27 cellular contexts compared by ENCODE assay signal in the genomic region with DNA sequence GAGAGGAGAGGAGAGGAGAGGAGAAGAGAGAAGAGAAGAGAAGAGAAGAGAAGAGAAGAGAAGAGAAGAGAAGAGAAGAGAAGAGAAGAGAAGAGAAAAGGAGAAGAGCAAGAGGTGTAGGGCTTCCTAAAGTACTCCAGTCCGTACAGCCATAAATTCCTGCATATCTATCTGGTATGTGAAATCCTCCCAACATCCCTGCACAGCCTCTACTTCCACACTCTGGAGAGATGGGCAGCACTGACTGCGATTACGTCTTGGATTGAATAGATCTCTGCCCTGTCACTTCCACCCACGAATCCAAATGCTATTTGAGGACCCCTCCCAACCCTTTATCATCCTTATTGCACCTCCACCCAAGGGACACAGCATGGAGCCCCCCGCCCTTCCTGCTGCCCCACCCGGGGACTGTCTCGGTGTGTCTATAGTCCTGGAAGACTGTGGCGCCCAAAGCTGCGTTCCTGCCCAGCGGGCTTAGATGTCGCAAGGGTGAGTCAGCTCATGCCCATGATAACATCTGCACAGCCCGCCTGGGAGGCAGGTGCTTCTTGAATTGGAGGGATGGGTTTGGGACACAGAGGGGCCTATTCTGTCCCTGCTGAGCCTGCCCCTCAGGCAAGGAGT.
DNase-seq lines count a peak whose midpoint lies in the region; ATAC-seq, FAIRE-seq and TF ChIP-seq lines count a peak whose summit lies in the region.
"Had no signal": no experiment of that assay in that cellular context is flagged by ENCODE, and none has a peak within 500 bp of the region (broad histone marks: within the 10 kb centered on the region; RNA-seq: fewer than 3 reads in every experiment).

No MANE protein-coding gene starts in this region.

- CTCF ChIA-PET in A549 (lab: Yijun Ruan, JAX): interaction anchor here (0.6 to 3.3 kb wide), 8 partner anchors 27 to 511 kb away, joined by 3 to 14 read pairs (median 3); no protein-coding TSS in a partner anchor

- no peak for TF ChIP-seq CTCF in A549 (IDR thresholded peaks at IDR 0.05)
- TF ChIP-seq CTCF in RWPE2 (IDR thresholded peaks at IDR 0.05; ENCODE audit: poor library complexity, severe bottlenecking): no peak
- TF ChIP-seq CTCF in GM13976 (IDR thresholded peaks at IDR 0.05; ENCODE audit: borderline replicate concordance, control extremely low read depth, extremely low read depth, insufficient read depth, missing control alignments): no peak

- no peak for TF ChIP-seq RAD21 in A549 (conservative IDR thresholded peaks at IDR 0.05 in 1 of 2, IDR thresholded peaks at IDR 0.05 in 1 of 2)

- no peak for FAIRE-seq in A549 (lab: Jason Lieb, UNC)
- FAIRE-seq: GM18507 had no signal

- TF ChIP-seq POLR2A in A549 (IDR thresholded peaks at IDR 0.05; ENCODE audit: low read length): no peak

- in situ Hi-C loops in GM13976 (cut with MboI; ENCODE audit: low sequenced_read_pairs, unreplicated experiment): no loop called here

- peaks cover 3% of the 10 kb centered on the region for H3K27me3 ChIP-seq in RWPE2 (ENCODE audit: insufficient read depth, poor library complexity, severe bottlenecking)
- H3K27me3 ChIP-seq: ascending aorta, neural progenitor cell, vagina had no signal

- H3K36me3 ChIP-seq in RWPE2 (ENCODE audit: low read depth): no peaks in the 10 kb centered on the region
- H3K36me3 ChIP-seq: ascending aorta, neural progenitor cell, vagina had no signal

- H3K4me3 ChIP-seq in A549: peak overlapping the region; percentile 13; the same call in 1 of the 3 replicates
- no peak overlapping the region for H3K4me3 ChIP-seq in RWPE2 (ENCODE audit: severe bottlenecking)
- H3K4me3 ChIP-seq: ascending aorta, neural progenitor cell, psoas muscle, skin epidermis, vagina had no signal

- H3K4me1 ChIP-seq in A549 (peaks cover 50% of the 10 kb centered on the region), RWPE2 (ENCODE audit: insufficient read depth, poor library complexity, severe bottlenecking) (no peaks in the 10 kb centered on the region)
- H3K4me1 ChIP-seq: ascending aorta, psoas muscle, vagina had no signal

- peak overlapping the region; percentile 47 to 62 for H3K27ac ChIP-seq in A549
- H3K27ac ChIP-seq in RWPE2 (ENCODE audit: poor library complexity, severe bottlenecking): no peak overlapping the region
- H3K27ac ChIP-seq: ascending aorta, neural progenitor cell, psoas muscle, skin epidermis, vagina, VCaP had no signal

- ATAC-seq in A549 (peak; percentile 92 to 95), RWPE2 (ENCODE audit: low read depth) (peak; percentile 92)
- ATAC-seq: psoas muscle, T-cell had no signal

- peak; percentile 53 to 80 for DNase-seq in A549 (ENCODE audit: low read depth in 1 of 2, low spot score in 1 of 2)
- peak; percentile 41 for DNase-seq in HPDE6-E6E7 (ENCODE audit: extremely low spot score)
- DNase-seq in RWPE2 (ENCODE audit: low spot score): no peak
- peak; percentile 98 for DNase-seq in islet precursor cell
- no peak for DNase-seq in stimulated activated CD4-positive, alpha-beta T cell treated with anti-CD3 and anti-CD28 coated beads, Interleukin-2, amount 100 ng/mL, for 24 hours
- no peak for DNase-seq in activated CD4-positive, CD25-positive, alpha-beta regulatory T cell treated with anti-CD3 and anti-CD28 coated beads, Interleukin-2, amount 50 U/mL, for 72 hours
- DNase-seq in GM13976 (ENCODE audit: low spot score): no peak
- DNase-seq in GDM1 (lab: John Stamatoyannopoulos, UW): no peak
- DNase-seq: activated CD4-positive, alpha-beta memory T cell treated with anti-CD3 and anti-CD28 coated beads for 36 hours; activated naive CD4-positive, alpha-beta T cell treated with Interleukin-2 at 50 U/mL for 16 hours; activated T-cell treated with anti-CD3 and anti-CD28 coated beads, Interleukin-2, amount 50 U/mL, for 24 hours; CD4-positive, alpha-beta T cell; cerebellar nuclear complex; DMS79 treated with DMSO at 0.1 percent for 48 hours; effector CD8-positive, alpha-beta T cell; Karpas-422; NCI-H1436; NCI-H2171 treated with DMSO at 0.1 percent for 48 hours; psoas muscle; stimulated activated CD4-positive, alpha-beta T cell treated with anti-CD3 and anti-CD28 coated beads, Interleukin-4, amount 100 ng/mL, for 1 hour; T-cell had no signal

- H3K4me2 ChIP-seq in A549: peak overlapping the region; percentile 70
- H3K4me2 ChIP-seq: neural progenitor cell had no signal

- POLR2A ChIA-PET in A549 (lab: Yijun Ruan, JAX): no interaction called here

- no peak for TF ChIP-seq EP300 in A549 (IDR thresholded peaks at IDR 0.05)

- H3K9me3 ChIP-seq in A549 (no peaks in the 10 kb centered on the region), RWPE2 (ENCODE audit: severe bottlenecking) (no peaks in the 10 kb centered on the region)
- H3K9me3 ChIP-seq: ascending aorta, psoas muscle, vagina had no signal

- 4% methylated on average over 8 of the region's 12 CpGs for WGBS in A549 (ENCODE audit: missing lambda C conversion rate)

TF ChIP-seq in A549, 52 proteins besides CTCF, POLR2A, EP300 and RAD21 (continues in another document):
- TF ChIP-seq EHMT2 (IDR thresholded peaks at IDR 0.05; ENCODE audit: low read depth): no peak
- 0 out of 2 replicates have a peak, but pooled peaks have one; percentile 21 for TF ChIP-seq JUNB (IDR thresholded peaks at IDR 0.05)
- TF ChIP-seq HOXB5 (CRISPR knock-in tag; IDR thresholded peaks at IDR 0.05): no peak
- no peak for TF ChIP-seq CBX8 (IDR thresholded peaks at IDR 0.05)
- TF ChIP-seq, protein P1, sequence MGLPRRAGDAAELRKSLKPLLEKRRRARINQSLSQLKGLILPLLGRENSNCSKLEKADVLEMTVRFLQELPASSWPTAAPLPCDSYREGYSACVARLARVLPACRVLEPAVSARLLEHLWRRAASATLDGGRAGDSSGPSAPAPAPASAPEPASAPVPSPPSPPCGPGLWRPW (IDR thresholded peaks at IDR 0.05): no peak
- TF ChIP-seq RFX5 (IDR thresholded peaks at IDR 0.05): no peak
- TF ChIP-seq ZC3H11A (IDR thresholded peaks at IDR 0.05): no peak
- no peak for TF ChIP-seq HOXA7 (CRISPR knock-in tag; IDR thresholded peaks at IDR 0.05)
- peak; percentile 74 to 88 for TF ChIP-seq CEBPB (IDR thresholded peaks at IDR 0.05)
- no peak for TF ChIP-seq POLR2AphosphoS2 (conservative IDR thresholded peaks at IDR 0.05; ENCODE audit: low read length)
- TF ChIP-seq HEYL (CRISPR knock-in tag; IDR thresholded peaks at IDR 0.05): no peak
- TF ChIP-seq TFCP2L1 (CRISPR knock-in tag; IDR thresholded peaks at IDR 0.05): no peak
- TF ChIP-seq, protein P2, sequence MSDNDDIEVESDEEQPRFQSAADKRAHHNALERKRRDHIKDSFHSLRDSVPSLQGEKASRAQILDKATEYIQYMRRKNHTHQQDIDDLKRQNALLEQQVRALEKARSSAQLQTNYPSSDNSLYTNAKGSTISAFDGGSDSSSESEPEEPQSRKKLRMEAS (IDR thresholded peaks at IDR 0.05): peak; percentile 42; the same call in 1 of the 2 replicates
- TF ChIP-seq GATA3 (IDR thresholded peaks at IDR 0.05; ENCODE audit: borderline replicate concordance): peak; percentile 97
- TF ChIP-seq NPAS2 (CRISPR knock-in tag; IDR thresholded peaks at IDR 0.05; ENCODE audit: borderline replicate concordance): no peak
- TF ChIP-seq, protein P3, sequence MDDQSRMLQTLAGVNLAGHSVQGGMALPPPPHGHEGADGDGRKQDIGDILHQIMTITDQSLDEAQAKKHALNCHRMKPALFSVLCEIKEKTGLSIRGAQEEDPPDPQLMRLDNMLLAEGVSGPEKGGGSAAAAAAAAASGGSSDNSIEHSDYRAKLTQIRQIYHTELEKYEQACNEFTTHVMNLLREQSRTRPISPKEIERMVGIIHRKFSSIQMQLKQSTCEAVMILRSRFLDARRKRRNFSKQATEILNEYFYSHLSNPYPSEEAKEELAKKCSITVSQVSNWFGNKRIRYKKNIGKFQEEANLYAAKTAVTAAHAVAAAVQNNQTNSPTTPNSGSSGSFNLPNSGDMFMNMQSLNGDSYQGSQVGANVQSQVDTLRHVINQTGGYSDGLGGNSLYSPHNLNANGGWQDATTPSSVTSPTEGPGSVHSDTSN (IDR thresholded peaks at IDR 0.05): no peak
- TF ChIP-seq SMC3 (IDR thresholded peaks at IDR 0.05): no peak
- no peak for TF ChIP-seq ZSCAN20 (CRISPR knock-in tag; IDR thresholded peaks at IDR 0.05)
- TF ChIP-seq JUN (IDR thresholded peaks at IDR 0.05): peak in 1 of 2 experiments; percentile 40; a peak in 1 of 5 replicates
- TF ChIP-seq, protein P4, sequence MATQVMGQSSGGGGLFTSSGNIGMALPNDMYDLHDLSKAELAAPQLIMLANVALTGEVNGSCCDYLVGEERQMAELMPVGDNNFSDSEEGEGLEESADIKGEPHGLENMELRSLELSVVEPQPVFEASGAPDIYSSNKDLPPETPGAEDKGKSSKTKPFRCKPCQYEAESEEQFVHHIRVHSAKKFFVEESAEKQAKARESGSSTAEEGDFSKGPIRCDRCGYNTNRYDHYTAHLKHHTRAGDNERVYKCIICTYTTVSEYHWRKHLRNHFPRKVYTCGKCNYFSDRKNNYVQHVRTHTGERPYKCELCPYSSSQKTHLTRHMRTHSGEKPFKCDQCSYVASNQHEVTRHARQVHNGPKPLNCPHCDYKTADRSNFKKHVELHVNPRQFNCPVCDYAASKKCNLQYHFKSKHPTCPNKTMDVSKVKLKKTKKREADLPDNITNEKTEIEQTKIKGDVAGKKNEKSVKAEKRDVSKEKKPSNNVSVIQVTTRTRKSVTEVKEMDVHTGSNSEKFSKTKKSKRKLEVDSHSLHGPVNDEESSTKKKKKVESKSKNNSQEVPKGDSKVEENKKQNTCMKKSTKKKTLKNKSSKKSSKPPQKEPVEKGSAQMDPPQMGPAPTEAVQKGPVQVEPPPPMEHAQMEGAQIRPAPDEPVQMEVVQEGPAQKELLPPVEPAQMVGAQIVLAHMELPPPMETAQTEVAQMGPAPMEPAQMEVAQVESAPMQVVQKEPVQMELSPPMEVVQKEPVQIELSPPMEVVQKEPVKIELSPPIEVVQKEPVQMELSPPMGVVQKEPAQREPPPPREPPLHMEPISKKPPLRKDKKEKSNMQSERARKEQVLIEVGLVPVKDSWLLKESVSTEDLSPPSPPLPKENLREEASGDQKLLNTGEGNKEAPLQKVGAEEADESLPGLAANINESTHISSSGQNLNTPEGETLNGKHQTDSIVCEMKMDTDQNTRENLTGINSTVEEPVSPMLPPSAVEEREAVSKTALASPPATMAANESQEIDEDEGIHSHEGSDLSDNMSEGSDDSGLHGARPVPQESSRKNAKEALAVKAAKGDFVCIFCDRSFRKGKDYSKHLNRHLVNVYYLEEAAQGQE (IDR thresholded peaks at IDR 0.05): no peak

Comparison
In these comparisons a context has a peak if more than half of its experiments do, and no peak if none do; other contexts are left out.
1. DNase-seq: peak in A549 (2 of 2), HPDE6-E6E7 (single experiment) and islet precursor cell (single experiment); none in RWPE2 (single experiment), stimulated activated CD4-positive, alpha-beta T cell treated with anti-CD3 and anti-CD28 coated beads, Interleukin-2, amount 100 ng/mL, for 24 hours (0 of 2), activated CD4-positive, CD25-positive, alpha-beta regulatory T cell treated with anti-CD3 and anti-CD28 coated beads, Interleukin-2, amount 50 U/mL, for 72 hours (single experiment), GM13976 (single experiment) and GDM1 (single experiment).